ENCODE assay signal across 21 cellular contexts in genomic region chr9:135326633-135327152, GRCh38.
"Had no signal": no experiment of that assay in that cellular context is flagged by ENCODE, and none has a peak within 500 bp of the region (broad histone marks: within the 10 kb centered on the region; RNA-seq: fewer than 3 reads in every experiment).

No MANE protein-coding gene starts in this region.

- H3K9me3 ChIP-seq: right atrium auricular region, thyroid gland had no signal

- H3K27me3 ChIP-seq: right atrium auricular region, thyroid gland, upper lobe of left lung had no signal

- ATAC-seq: activated naive CD4-positive, alpha-beta T cell treated with anti-CD3 and anti-CD28 coated beads, Interleukin-2, amount 50 U/mL, for 72 hours; activated T-helper 17 cell treated with anti-CD3 and anti-CD28 coated beads, Interleukin-2, amount 50 U/mL, for 72 hours; esophagus mucosa; left cardiac atrium; stimulated activated naive B cell treated with anti-CD40 and anti-IgM and Interleukin-4, amounts not matched to agents 10 μg/mL and 1 μg/mL and 100 μg/mL, for 72 hours had no signal

- H3K36me3 ChIP-seq: right atrium auricular region, stomach, thyroid gland, upper lobe of left lung had no signal

- DNase-seq: activated CD4-positive, alpha-beta T cell treated with anti-CD3 and anti-CD28 coated beads for 4 hours; activated CD4-positive, alpha-beta T cell treated with anti-CD3 and anti-CD28 coated beads, Interleukin-2, amount 50 U/mL, for 4 hours; activated CD4-positive, CD25-positive, alpha-beta regulatory T cell; activated naive CD4-positive, alpha-beta T cell; activated T-cell treated with anti-CD3 and anti-CD28 coated beads for 4 hours; endodermal cell; foreskin fibroblast; hippocampal formation; left cardiac atrium; naive B cell; stimulated activated CD4-positive, alpha-beta T cell treated with anti-CD3 and anti-CD28 coated beads, Interleukin-15, amount 100 ng/mL, for 24 hours; stimulated activated CD4-positive, alpha-beta T cell treated with anti-CD3 and anti-CD28 coated beads, Interleukin-2, amount 100 ng/mL, for 24 hours; stimulated activated naive B cell treated with anti-CD40 and anti-IgM and Interleukin-4, amounts not matched to agents 10 μg/mL and 1 μg/mL and 100 μg/mL, for 72 hours; stomach; thyroid gland had no signal

- H3K4me3 ChIP-seq: right atrium auricular region, stomach, thyroid gland, upper lobe of left lung had no signal

- H3K27ac ChIP-seq: parathyroid adenoma, right atrium auricular region, stomach, thyroid gland, upper lobe of left lung had no signal

- H3K4me1 ChIP-seq: parathyroid adenoma, right atrium auricular region, stomach, thyroid gland, upper lobe of left lung had no signal
